Comparison of ENCODE assay signal across 1 cellular context in the genomic region with DNA sequence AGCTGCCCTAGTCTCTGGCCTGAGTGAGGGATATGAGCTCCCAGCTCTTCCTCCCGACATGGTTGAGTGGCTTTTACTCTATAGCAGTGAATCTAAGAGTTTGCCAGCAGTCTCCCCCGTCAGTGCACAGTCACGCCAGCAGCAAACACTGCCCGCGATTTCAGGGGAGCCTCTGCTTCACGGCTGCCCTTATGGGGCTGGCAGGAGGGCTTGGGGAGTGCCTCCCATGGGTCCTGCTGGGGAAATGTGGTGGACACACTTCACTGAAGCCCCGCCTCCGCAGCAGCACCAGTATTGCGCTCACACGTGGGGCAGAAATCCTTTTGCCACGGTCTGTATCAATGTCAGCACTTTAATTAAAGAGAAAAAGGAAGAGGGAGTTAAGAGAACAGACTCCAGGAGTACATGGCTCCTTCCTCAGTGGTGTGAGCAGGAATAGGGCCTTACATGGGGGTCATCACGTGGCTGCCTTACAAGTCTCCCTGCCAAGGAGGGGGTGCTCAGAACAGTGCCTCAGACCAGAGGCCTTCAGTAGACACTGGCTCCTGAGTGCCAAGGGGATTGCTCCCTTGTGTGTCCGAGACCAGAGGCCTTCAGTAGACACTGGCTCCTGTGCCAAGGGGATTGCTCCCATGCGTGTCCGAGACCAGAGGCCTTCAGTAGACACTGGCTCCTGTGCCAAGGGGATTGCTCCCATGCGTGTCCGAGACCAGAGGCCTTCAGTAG.
TF ChIP-seq lines count a peak whose summit lies in the region.

No MANE protein-coding gene starts in this region.

TF ChIP-seq in GM12878, 131 proteins besides CTCF, POLR2A, EP300 and RAD21:
- TF ChIP-seq MEF2B (IDR thresholded peaks at IDR 0.05; ENCODE audit: partially characterized antibody, poor library complexity, severe bottlenecking) (peak; percentile 42), SUZ12 (IDR thresholded peaks at IDR 0.05; ENCODE audit: unreplicated experiment) (no peak), TAF1 (IDR thresholded peaks at IDR 0.05; ENCODE audit: borderline replicate concordance, low read depth, low read length) (no peak), CHD1 (IDR thresholded peaks at IDR 0.05; ENCODE audit: low read depth, low read length) (no peak), ZNF622 (IDR thresholded peaks at IDR 0.05) (no peak), PAX5 (IDR thresholded peaks at IDR 0.05; ENCODE audit: borderline replicate concordance, low read depth, low read length) (peak; percentile 57; the same call in 1 of the 2 replicates)
- TF ChIP-seq, protein P1, sequence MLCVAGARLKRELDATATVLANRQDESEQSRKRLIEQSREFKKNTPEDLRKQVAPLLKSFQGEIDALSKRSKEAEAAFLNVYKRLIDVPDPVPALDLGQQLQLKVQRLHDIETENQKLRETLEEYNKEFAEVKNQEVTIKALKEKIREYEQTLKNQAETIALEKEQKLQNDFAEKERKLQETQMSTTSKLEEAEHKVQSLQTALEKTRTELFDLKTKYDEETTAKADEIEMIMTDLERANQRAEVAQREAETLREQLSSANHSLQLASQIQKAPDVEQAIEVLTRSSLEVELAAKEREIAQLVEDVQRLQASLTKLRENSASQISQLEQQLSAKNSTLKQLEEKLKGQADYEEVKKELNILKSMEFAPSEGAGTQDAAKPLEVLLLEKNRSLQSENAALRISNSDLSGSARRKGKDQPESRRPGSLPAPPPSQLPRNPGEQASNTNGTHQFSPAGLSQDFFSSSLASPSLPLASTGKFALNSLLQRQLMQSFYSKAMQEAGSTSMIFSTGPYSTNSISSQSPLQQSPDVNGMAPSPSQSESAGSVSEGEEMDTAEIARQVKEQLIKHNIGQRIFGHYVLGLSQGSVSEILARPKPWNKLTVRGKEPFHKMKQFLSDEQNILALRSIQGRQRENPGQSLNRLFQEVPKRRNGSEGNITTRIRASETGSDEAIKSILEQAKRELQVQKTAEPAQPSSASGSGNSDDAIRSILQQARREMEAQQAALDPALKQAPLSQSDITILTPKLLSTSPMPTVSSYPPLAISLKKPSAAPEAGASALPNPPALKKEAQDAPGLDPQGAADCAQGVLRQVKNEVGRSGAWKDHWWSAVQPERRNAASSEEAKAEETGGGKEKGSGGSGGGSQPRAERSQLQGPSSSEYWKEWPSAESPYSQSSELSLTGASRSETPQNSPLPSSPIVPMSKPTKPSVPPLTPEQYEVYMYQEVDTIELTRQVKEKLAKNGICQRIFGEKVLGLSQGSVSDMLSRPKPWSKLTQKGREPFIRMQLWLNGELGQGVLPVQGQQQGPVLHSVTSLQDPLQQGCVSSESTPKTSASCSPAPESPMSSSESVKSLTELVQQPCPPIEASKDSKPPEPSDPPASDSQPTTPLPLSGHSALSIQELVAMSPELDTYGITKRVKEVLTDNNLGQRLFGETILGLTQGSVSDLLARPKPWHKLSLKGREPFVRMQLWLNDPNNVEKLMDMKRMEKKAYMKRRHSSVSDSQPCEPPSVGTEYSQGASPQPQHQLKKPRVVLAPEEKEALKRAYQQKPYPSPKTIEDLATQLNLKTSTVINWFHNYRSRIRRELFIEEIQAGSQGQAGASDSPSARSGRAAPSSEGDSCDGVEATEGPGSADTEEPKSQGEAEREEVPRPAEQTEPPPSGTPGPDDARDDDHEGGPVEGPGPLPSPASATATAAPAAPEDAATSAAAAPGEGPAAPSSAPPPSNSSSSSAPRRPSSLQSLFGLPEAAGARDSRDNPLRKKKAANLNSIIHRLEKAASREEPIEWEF (IDR thresholded peaks at IDR 0.05; ENCODE audit: insufficient replicate concordance, low read depth, low read length) = no peak
